ENCODE assay signal across 20 cellular contexts in genomic region chr6:35203680-35204079, GRCh38.
"Had no signal": no experiment of that assay in that cellular context is flagged by ENCODE, and none has a peak within 500 bp of the region (broad histone marks: within the 10 kb centered on the region; RNA-seq: fewer than 3 reads in every experiment).

No MANE protein-coding gene starts in this region.

- H3K4me2 ChIP-seq: hepatocyte had no signal

- H3K9me3 ChIP-seq: mucosa of descending colon had no signal

- H3K4me3 ChIP-seq: hepatocyte, mucosa of descending colon had no signal

- H3K79me2 ChIP-seq: hepatocyte had no signal

- H3K4me1 Mint-ChIP-seq: activated CD4-positive, alpha-beta T cell treated with anti-CD3 and anti-CD28 coated beads, Interleukin-2, amount 10 ng/mL, durations not matched to agents 24 days and 14 days; activated naive CD4-positive, alpha-beta T cell treated with anti-CD3 and anti-CD28 coated beads, Interleukin-2, amount 50 U/mL, for 24 hours had no signal

- H3K27ac ChIP-seq: hepatocyte had no signal

- H3K27ac Mint-ChIP-seq: activated CD4-positive, alpha-beta T cell treated with anti-CD3 and anti-CD28 coated beads, Interleukin-2, amount 10 ng/mL, durations not matched to agents 24 days and 14 days; activated CD8-positive, alpha-beta T cell treated with anti-CD3 and anti-CD28 coated beads, Interleukin-2, amount 10 ng/mL, durations not matched to agents 7 days and 5 days; activated naive CD4-positive, alpha-beta T cell treated with anti-CD3 and anti-CD28 coated beads, Interleukin-2, amount 50 U/mL, for 24 hours; memory B cell; naive thymus-derived CD8-positive, alpha-beta T cell; T-helper 2 cell treated with Interferon-gamma antibody and Interleukin-4, amounts not matched to agents 5 μg/mL and 100 μg/mL, for 36 hours had no signal

- H2AFZ ChIP-seq: hepatocyte had no signal

- DNase-seq: activated CD4-positive, alpha-beta T cell treated with anti-CD3 and anti-CD28 coated beads, Interleukin-2, amount 10 ng/mL, durations not matched to agents 24 days and 14 days; activated CD4-positive, CD25-positive, alpha-beta regulatory T cell; activated CD8-positive, alpha-beta memory T cell treated with anti-CD3 and anti-CD28 coated beads, Interleukin-2, amount 50 U/mL, for 4 hours; activated CD8-positive, alpha-beta T cell treated with anti-CD3 and anti-CD28 coated beads, Interleukin-2, amount 10 ng/mL, durations not matched to agents 7 days and 5 days; activated effector memory CD4-positive, alpha-beta T cell treated with anti-CD3 and anti-CD28 coated beads, Interleukin-2, amount 50 U/mL, for 16 hours; activated T-cell treated with anti-CD3 and anti-CD28 coated beads, Interleukin-2, amount 50 U/mL, for 48 hours; erythroblast; islet precursor cell; mucosa of descending colon; naive thymus-derived CD8-positive, alpha-beta T cell; posterior cingulate gyrus; small intestine; stimulated activated CD4-positive, alpha-beta T cell treated with anti-CD3 and anti-CD28 coated beads, Interleukin-4, amount 100 ng/mL, for 24 hours; stimulated activated naive CD4-positive, alpha-beta T cell treated with Interleukin-2 at 50 U/mL for 16 hours; trophoblast cell had no signal

- H3K9me3 Mint-ChIP-seq: activated CD4-positive, alpha-beta T cell treated with anti-CD3 and anti-CD28 coated beads, Interleukin-2, amount 10 ng/mL, durations not matched to agents 24 days and 14 days; activated naive CD4-positive, alpha-beta T cell treated with anti-CD3 and anti-CD28 coated beads, Interleukin-2, amount 50 U/mL, for 24 hours; memory B cell; naive thymus-derived CD8-positive, alpha-beta T cell; T-helper 2 cell treated with Interferon-gamma antibody and Interleukin-4, amounts not matched to agents 5 μg/mL and 100 μg/mL, for 36 hours had no signal

- H3K36me3 Mint-ChIP-seq: activated naive CD4-positive, alpha-beta T cell treated with anti-CD3 and anti-CD28 coated beads, Interleukin-2, amount 50 U/mL, for 24 hours; memory B cell; naive thymus-derived CD8-positive, alpha-beta T cell had no signal

- ATAC-seq: activated CD8-positive, alpha-beta T cell treated with anti-CD3 and anti-CD28 coated beads, Interleukin-2, amount 10 ng/mL, durations not matched to agents 7 days and 5 days; left lobe of liver; mucosa of descending colon; naive thymus-derived CD8-positive, alpha-beta T cell had no signal

- H3K4me3 Mint-ChIP-seq: activated CD4-positive, alpha-beta T cell treated with anti-CD3 and anti-CD28 coated beads, Interleukin-2, amount 10 ng/mL, durations not matched to agents 24 days and 14 days; activated CD8-positive, alpha-beta T cell treated with anti-CD3 and anti-CD28 coated beads, Interleukin-2, amount 10 ng/mL, durations not matched to agents 7 days and 5 days; activated naive CD4-positive, alpha-beta T cell treated with anti-CD3 and anti-CD28 coated beads, Interleukin-2, amount 50 U/mL, for 24 hours; memory B cell; naive thymus-derived CD8-positive, alpha-beta T cell; T-helper 2 cell treated with Interferon-gamma antibody and Interleukin-4, amounts not matched to agents 5 μg/mL and 100 μg/mL, for 36 hours had no signal
